1 cellular context compared by ENCODE assay signal in the genomic region with DNA sequence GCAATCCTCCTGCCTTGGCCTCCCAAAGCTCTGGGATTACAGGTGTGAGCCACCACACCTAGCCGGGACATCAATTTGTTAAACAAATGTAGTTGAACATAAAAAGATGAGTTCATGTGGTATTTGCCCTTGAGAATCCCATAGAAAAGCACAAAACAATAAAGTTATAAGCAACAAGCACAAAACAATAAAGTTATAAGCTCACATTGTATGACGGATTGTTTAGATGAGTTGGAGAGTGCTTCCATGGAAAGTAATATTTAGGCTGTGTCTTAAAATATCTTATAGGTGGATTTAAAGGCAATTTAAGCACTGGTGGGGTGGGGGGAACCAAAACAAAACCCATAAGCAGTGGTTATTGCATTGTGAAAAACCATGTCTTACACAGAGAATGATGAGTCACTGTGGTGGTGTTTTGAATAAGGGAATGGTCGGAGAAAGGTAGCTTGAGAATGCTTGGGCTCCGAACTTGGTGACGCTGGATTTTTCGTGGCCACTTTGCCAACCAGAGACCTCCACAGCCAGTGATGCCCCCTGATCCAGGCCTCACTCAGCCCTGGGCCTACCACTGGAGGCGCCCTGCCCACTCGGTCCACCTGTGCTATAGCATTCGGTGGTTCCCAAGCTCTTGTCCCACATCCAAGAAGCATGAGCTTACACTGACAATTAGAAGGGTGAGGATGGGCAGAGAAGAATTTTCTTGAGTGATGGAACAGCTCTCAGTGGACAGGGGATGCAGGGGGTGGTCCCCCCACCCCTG.
TF ChIP-seq lines count a peak whose summit lies in the region.

No MANE protein-coding gene starts in this region.

TF ChIP-seq in WTC11, 78 proteins besides CTCF, POLR2A, EP300 and RAD21 (continued from another document):
- TF ChIP-seq ZNF138 (CRISPR knock-in tag; conservative IDR thresholded peaks at IDR 0.05), result no peak
